ENCODE assay signal across 1 cellular context in the genomic region with DNA sequence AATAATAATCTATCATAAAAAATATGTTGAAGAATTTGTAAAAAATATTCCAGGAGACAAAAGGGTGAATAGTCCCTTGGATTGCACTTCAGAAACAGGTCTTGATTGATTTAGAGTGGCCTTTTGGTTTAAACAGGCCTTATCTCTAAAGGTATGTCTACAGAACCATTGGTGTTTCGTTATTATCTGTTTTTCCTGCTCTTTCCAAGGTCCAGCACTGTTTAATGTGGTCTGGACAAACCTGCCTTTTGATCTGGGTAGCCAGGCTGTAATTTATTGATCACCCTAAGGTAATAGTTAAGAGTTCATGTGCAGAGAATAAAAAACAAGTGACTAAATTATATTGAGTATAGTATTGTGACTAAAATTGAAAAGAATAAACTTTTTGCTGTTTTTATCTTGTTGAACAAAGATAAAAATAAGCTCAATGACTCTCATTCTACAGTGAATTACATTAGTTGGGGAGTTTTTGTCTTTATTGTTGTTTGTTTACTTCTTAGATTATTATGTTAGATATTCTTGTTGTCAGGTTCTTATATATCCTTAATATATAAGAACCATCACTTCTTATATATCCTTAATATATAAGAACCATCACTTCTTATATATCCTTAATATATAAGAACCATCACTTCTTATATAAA.
TF ChIP-seq lines count a peak whose summit lies in the region.

No MANE protein-coding gene starts in this region.

TF ChIP-seq in HepG2, 621 proteins besides CTCF, POLR2A, EP300 and RAD21 (continued from another document and continues in another):
- no peak for TF ChIP-seq NFE2L1 (CRISPR knock-in tag; IDR thresholded peaks at IDR 0.05; ENCODE audit: borderline replicate concordance)
- no peak for TF ChIP-seq FIP1L1 (IDR thresholded peaks at IDR 0.05; ENCODE audit: borderline replicate concordance, insufficient read depth, low read depth, low read length)
- peak; percentile 97 for TF ChIP-seq TCF7L2 (IDR thresholded peaks at IDR 0.05; ENCODE audit: low read depth, low read length)
- TF ChIP-seq ZNF550 (CRISPR knock-in tag; IDR thresholded peaks at IDR 0.05; ENCODE audit: borderline replicate concordance): no peak
- peak; percentile 96 for TF ChIP-seq NCOR1 (IDR thresholded peaks at IDR 0.05; ENCODE audit: borderline replicate concordance, low read length)
- TF ChIP-seq POLR2G (IDR thresholded peaks at IDR 0.05; ENCODE audit: low read depth, low read length): 0 out of 2 replicates have a peak, but pooled peaks have one; percentile 26
- TF ChIP-seq NR1H2 (CRISPR knock-in tag; IDR thresholded peaks at IDR 0.05; ENCODE audit: borderline replicate concordance, low read depth): no peak
- no peak for TF ChIP-seq TOE1 (CRISPR knock-in tag; IDR thresholded peaks at IDR 0.05)
- TF ChIP-seq PREB (CRISPR knock-in tag; IDR thresholded peaks at IDR 0.05): no peak
- TF ChIP-seq RCOR2 (CRISPR knock-in tag; IDR thresholded peaks at IDR 0.05): peak; percentile 74
- no peak for TF ChIP-seq ZNF749 (CRISPR knock-in tag; IDR thresholded peaks at IDR 0.05; ENCODE audit: borderline replicate concordance)
- TF ChIP-seq ZFP36L1 (CRISPR knock-in tag; IDR thresholded peaks at IDR 0.05): no peak
- no peak for TF ChIP-seq KDM5B (CRISPR knock-in tag; IDR thresholded peaks at IDR 0.05; ENCODE audit: borderline replicate concordance)
- TF ChIP-seq TBP (CRISPR knock-in tag; IDR thresholded peaks at IDR 0.05): no peak
- TF ChIP-seq JDP2 (CRISPR knock-in tag; IDR thresholded peaks at IDR 0.05; ENCODE audit: borderline replicate concordance): no peak; the same call in 1 of the 2 replicates
- TF ChIP-seq SALL1 (CRISPR knock-in tag; IDR thresholded peaks at IDR 0.05): peak; percentile 80; the same call in 1 of the 2 replicates
- no peak for TF ChIP-seq GPBP1L1 (CRISPR knock-in tag; IDR thresholded peaks at IDR 0.05)
- TF ChIP-seq, protein P1, sequence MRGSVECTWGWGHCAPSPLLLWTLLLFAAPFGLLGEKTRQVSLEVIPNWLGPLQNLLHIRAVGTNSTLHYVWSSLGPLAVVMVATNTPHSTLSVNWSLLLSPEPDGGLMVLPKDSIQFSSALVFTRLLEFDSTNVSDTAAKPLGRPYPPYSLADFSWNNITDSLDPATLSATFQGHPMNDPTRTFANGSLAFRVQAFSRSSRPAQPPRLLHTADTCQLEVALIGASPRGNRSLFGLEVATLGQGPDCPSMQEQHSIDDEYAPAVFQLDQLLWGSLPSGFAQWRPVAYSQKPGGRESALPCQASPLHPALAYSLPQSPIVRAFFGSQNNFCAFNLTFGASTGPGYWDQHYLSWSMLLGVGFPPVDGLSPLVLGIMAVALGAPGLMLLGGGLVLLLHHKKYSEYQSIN (CRISPR knock-in tag; IDR thresholded peaks at IDR 0.05; ENCODE audit: borderline replicate concordance): no peak
- TF ChIP-seq KIAA2018 (CRISPR knock-in tag; IDR thresholded peaks at IDR 0.05; ENCODE audit: borderline replicate concordance): no peak
- no peak for TF ChIP-seq ZNF350 (CRISPR knock-in tag; IDR thresholded peaks at IDR 0.05; ENCODE audit: borderline replicate concordance, low read depth)
- TF ChIP-seq ZNF362 (CRISPR knock-in tag; IDR thresholded peaks at IDR 0.05; ENCODE audit: borderline replicate concordance): peak; percentile 68; the same call in 1 of the 2 replicates
- TF ChIP-seq, protein P2, sequence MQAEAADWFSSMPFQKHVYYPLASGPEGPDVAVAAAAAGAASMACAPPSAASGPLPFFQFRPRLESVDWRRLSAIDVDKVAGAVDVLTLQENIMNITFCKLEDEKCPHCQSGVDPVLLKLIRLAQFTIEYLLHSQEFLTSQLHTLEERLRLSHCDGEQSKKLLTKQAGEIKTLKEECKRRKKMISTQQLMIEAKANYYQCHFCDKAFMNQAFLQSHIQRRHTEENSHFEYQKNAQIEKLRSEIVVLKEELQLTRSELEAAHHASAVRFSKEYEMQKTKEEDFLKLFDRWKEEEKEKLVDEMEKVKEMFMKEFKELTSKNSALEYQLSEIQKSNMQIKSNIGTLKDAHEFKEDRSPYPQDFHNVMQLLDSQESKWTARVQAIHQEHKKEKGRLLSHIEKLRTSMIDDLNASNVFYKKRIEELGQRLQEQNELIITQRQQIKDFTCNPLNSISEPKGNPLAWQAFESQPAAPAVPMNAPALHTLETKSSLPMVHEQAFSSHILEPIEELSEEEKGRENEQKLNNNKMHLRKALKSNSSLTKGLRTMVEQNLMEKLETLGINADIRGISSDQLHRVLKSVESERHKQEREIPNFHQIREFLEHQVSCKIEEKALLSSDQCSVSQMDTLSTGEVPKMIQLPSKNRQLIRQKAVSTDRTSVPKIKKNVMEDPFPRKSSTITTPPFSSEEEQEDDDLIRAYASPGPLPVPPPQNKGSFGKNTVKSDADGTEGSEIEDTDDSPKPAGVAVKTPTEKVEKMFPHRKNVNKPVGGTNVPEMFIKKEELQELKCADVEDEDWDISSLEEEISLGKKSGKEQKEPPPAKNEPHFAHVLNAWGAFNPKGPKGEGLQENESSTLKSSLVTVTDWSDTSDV (CRISPR knock-in tag; IDR thresholded peaks at IDR 0.05): no peak
- TF ChIP-seq ZNF496 (CRISPR knock-in tag; IDR thresholded peaks at IDR 0.05; ENCODE audit: insufficient replicate concordance): no peak
- TF ChIP-seq, protein P3, sequence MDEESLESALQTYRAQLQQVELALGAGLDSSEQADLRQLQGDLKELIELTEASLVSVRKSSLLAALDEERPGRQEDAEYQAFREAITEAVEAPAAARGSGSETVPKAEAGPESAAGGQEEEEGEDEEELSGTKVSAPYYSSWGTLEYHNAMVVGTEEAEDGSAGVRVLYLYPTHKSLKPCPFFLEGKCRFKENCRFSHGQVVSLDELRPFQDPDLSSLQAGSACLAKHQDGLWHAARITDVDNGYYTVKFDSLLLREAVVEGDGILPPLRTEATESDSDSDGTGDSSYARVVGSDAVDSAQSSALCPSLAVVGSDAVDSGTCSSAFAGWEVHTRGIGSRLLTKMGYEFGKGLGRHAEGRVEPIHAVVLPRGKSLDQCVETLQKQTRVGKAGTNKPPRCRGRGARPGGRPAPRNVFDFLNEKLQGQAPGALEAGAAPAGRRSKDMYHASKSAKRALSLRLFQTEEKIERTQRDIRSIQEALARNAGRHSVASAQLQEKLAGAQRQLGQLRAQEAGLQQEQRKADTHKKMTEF (CRISPR knock-in tag; IDR thresholded peaks at IDR 0.05): peak; percentile 73; the same call in 1 of the 2 replicates
- no peak for TF ChIP-seq PAWR (CRISPR knock-in tag; IDR thresholded peaks at IDR 0.05; ENCODE audit: borderline replicate concordance)
- TF ChIP-seq REPIN1 (CRISPR knock-in tag; IDR thresholded peaks at IDR 0.05; ENCODE audit: borderline replicate concordance, low read depth): peak; percentile 34; the same call in 1 of the 2 replicates
- TF ChIP-seq ZNF343 (CRISPR knock-in tag; IDR thresholded peaks at IDR 0.05): no peak
- peak; percentile 61; the same call in 1 of the 2 replicates for TF ChIP-seq HMG20B (CRISPR knock-in tag; conservative IDR thresholded peaks at IDR 0.05)
- no peak for TF ChIP-seq ZNF446 (CRISPR knock-in tag; IDR thresholded peaks at IDR 0.05)
- TF ChIP-seq ZNF672 (CRISPR knock-in tag; IDR thresholded peaks at IDR 0.05): no peak
- 0 out of 2 replicates have a peak, but pooled peaks have one; percentile 43 for TF ChIP-seq FOXP1 (IDR thresholded peaks at IDR 0.05)
- peak; percentile 94 for TF ChIP-seq FOXP1 (CRISPR knock-in tag; IDR thresholded peaks at IDR 0.05)
- TF ChIP-seq, protein P4, sequence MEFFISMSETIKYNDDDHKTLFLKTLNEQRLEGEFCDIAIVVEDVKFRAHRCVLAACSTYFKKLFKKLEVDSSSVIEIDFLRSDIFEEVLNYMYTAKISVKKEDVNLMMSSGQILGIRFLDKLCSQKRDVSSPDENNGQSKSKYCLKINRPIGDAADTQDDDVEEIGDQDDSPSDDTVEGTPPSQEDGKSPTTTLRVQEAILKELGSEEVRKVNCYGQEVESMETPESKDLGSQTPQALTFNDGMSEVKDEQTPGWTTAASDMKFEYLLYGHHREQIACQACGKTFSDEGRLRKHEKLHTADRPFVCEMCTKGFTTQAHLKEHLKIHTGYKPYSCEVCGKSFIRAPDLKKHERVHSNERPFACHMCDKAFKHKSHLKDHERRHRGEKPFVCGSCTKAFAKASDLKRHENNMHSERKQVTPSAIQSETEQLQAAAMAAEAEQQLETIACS (CRISPR knock-in tag; IDR thresholded peaks at IDR 0.05): no peak
- TF ChIP-seq ZNF10 (CRISPR knock-in tag; IDR thresholded peaks at IDR 0.05; ENCODE audit: borderline replicate concordance, low read depth): no peak
- TF ChIP-seq HOXD1 (CRISPR knock-in tag; IDR thresholded peaks at IDR 0.05): peak; percentile 83
- TF ChIP-seq TEF (CRISPR knock-in tag; IDR thresholded peaks at IDR 0.05): no peak
- TF ChIP-seq GABPA (IDR thresholded peaks at IDR 0.05; ENCODE audit: low read depth, low read length): no peak
- TF ChIP-seq GABPA (CRISPR knock-in tag; IDR thresholded peaks at IDR 0.05; ENCODE audit: low read depth): peak; percentile 52
- no peak for TF ChIP-seq NFRKB (IDR thresholded peaks at IDR 0.05)
- no peak for TF ChIP-seq BORCS8-MEF2B (CRISPR knock-in tag; IDR thresholded peaks at IDR 0.05)
